ENCODE assay signal across 7 cellular contexts in genomic region chr5:127959152-127959764, GRCh38.
DNase-seq lines count a peak whose midpoint lies in the region; ATAC-seq, FAIRE-seq and TF ChIP-seq lines count a peak whose summit lies in the region.

No MANE protein-coding gene starts in this region.

- H3K36me3 Mint-ChIP-seq in chondrocyte (ENCODE audit: low read depth): peaks cover 5% of the 10 kb centered on the region

- no peak overlapping the region for H3K4me3 Mint-ChIP-seq in chondrocyte (ENCODE audit: unreplicated experiment)

- peak overlapping the region; percentile 39 for H3K27ac Mint-ChIP-seq in chondrocyte (ENCODE audit: unreplicated experiment)

- peaks cover 37% of the 10 kb centered on the region for H3K4me1 Mint-ChIP-seq in chondrocyte (ENCODE audit: low read depth)

- peak; percentile 34 for DNase-seq in HTR-8/SVneo (ENCODE audit: insufficient read length, low spot score)
- peak; percentile 86 for DNase-seq in NCI-H82 (lab: John Stamatoyannopoulos, UW)
- DNase-seq in chondrocyte (ENCODE audit: low spot score): no peak
- DNase-seq in non-pigmented ciliary epithelial cell (ENCODE audit: low read depth): peak; percentile 70
- no peak for DNase-seq in activated T-cell treated with anti-CD3 and anti-CD28 coated beads for 4 hours

- no peaks in the 10 kb centered on the region for H3K27me3 Mint-ChIP-seq in chondrocyte (ENCODE audit: low read depth)

- no peak for TF ChIP-seq CTCF in chondrocyte (IDR thresholded peaks at IDR 0.05)

- ATAC-seq in GM19455 (IDR thresholded peaks at IDR 0.05; ENCODE audit: unreplicated experiment) (no peak), GM21526 (IDR thresholded peaks at IDR 0.05; ENCODE audit: low FRiP score, unreplicated experiment) (no peak)

- H3K9me3 Mint-ChIP-seq in chondrocyte (ENCODE audit: low read depth): peaks cover 5% of the 10 kb centered on the region

- FAIRE-seq in HTR-8/SVneo (lab: Jason Lieb, UNC): no peak

Comparison
In these comparisons a context has a peak if more than half of its experiments do, and no peak if none do; other contexts are left out.
1. DNase-seq: peak in HTR-8/SVneo (single experiment), NCI-H82 (single experiment) and non-pigmented ciliary epithelial cell (single experiment); none in chondrocyte (single experiment) and activated T-cell treated with anti-CD3 and anti-CD28 coated beads for 4 hours (single experiment).